8 cellular contexts compared by ENCODE assay signal in the genomic region with DNA sequence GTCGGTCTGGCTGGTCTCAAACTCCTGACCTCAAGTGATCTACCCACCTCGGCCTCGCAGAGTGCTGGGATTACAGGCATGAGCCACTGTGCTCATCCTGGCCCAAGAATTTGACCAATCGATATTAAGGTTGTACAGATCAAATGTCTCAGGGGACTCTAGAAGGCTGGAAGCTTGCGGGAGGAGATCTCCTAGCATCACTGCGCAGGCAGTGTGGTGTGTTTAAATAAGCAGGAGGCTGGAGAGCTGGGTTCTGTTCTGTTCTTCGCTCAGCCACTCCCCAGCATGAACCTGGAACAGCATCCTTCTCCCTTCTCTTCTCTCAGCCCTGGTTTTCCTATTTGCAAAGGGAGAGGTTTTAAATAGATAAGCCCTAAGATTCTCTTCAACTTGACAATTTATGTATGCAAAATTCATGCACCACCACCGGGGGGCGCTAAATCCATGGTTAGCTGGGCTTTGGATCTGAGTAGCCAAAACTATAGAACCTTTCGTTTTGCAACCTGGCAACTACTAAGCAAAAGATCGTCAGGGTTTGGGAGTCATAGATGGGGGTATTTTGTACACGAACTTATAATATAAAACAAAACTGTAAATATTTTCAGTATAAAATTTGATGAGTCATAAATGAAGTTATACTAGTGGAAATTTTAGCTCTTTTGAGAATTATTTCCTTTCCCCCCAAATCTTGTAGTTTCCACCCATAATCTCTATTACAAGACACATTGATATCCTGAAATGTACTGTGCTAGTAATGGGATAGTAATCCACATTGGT.
DNase-seq lines count a peak whose midpoint lies in the region; ATAC-seq and TF ChIP-seq lines count a peak whose summit lies in the region.

No MANE protein-coding gene starts in this region.

- H3K4me3 ChIP-seq in cardiac muscle cell (no peak overlapping the region), prostate gland (no peak overlapping the region), upper lobe of right lung (peak overlapping the region; percentile 3)

- no peaks in the 10 kb centered on the region for H3K36me3 Mint-ChIP-seq in activated naive CD8-positive, alpha-beta T cell treated with anti-CD3 and anti-CD28 coated beads, Interleukin-2, amount 10 ng/mL, durations not matched to agents 7 days and 5 days

- TF ChIP-seq CTCF in 22Rv1 (IDR thresholded peaks at IDR 0.05) (peak; percentile 91), GM13977 (IDR thresholded peaks at IDR 0.05; ENCODE audit: extremely low read depth, insufficient read depth, missing control alignments) (peak; percentile 78), cardiac muscle cell (IDR thresholded peaks at IDR 0.05; ENCODE audit: low read depth, low read length) (peak; percentile 78), prostate gland (IDR thresholded peaks at IDR 0.05) (peak; percentile 52 to 94 (median 84)), upper lobe of right lung (IDR thresholded peaks at IDR 0.05) (peak; percentile 86)

- WGBS in prostate gland = 52% methylated on average over 12 of the region's 12 CpGs

- no peaks in the 10 kb centered on the region for H3K36me3 ChIP-seq in cardiac muscle cell
- H3K36me3 ChIP-seq in prostate gland = no peaks in the 10 kb centered on the region
- no peaks in the 10 kb centered on the region for H3K36me3 ChIP-seq in upper lobe of right lung

- H3K27ac Mint-ChIP-seq in activated naive CD8-positive, alpha-beta T cell treated with anti-CD3 and anti-CD28 coated beads, Interleukin-2, amount 10 ng/mL, durations not matched to agents 7 days and 5 days = no peak overlapping the region

- peaks cover 9% of the 10 kb centered on the region for H3K4me1 Mint-ChIP-seq in activated naive CD8-positive, alpha-beta T cell treated with anti-CD3 and anti-CD28 coated beads, Interleukin-2, amount 10 ng/mL, durations not matched to agents 7 days and 5 days

- peak; percentile 61 for DNase-seq in GM13977 (ENCODE audit: low spot score)
- peak; percentile 84 for DNase-seq in NAMALWA (ENCODE audit: low spot score)
- DNase-seq in SW 1271 (lab: John Stamatoyannopoulos, UW) = peak; percentile 3 to 40
- peak; percentile 87 for DNase-seq in activated naive CD8-positive, alpha-beta T cell treated with anti-CD3 and anti-CD28 coated beads, Interleukin-2, amount 10 ng/mL, durations not matched to agents 7 days and 5 days
- peak; percentile 83 to 87 for DNase-seq in cardiac muscle cell (ENCODE audit: low read depth in 1 of 2, low spot score in 1 of 2)
- DNase-seq in prostate gland (ENCODE audit: low spot score) = peak; percentile 83
- peak; percentile 80 for DNase-seq in upper lobe of right lung

- no peaks in the 10 kb centered on the region for H3K27me3 ChIP-seq in cardiac muscle cell
- no peaks in the 10 kb centered on the region for H3K27me3 ChIP-seq in prostate gland (replicated peaks; ENCODE audit: insufficient read depth)
- no peaks in the 10 kb centered on the region for H3K27me3 ChIP-seq in upper lobe of right lung

- H3K27me3 Mint-ChIP-seq in activated naive CD8-positive, alpha-beta T cell treated with anti-CD3 and anti-CD28 coated beads, Interleukin-2, amount 10 ng/mL, durations not matched to agents 7 days and 5 days = no peaks in the 10 kb centered on the region

- H3K9me3 Mint-ChIP-seq in activated naive CD8-positive, alpha-beta T cell treated with anti-CD3 and anti-CD28 coated beads, Interleukin-2, amount 10 ng/mL, durations not matched to agents 7 days and 5 days = no peaks in the 10 kb centered on the region

- intact Hi-C loops in prostate gland (cut with DNase I) = loop anchor here (5.0 kb wide), 2 partner anchors 149 to 604 kb away; no protein-coding TSS in a partner anchor
- intact Hi-C loops in upper lobe of right lung (cut with DNase I) = loop anchor here (10.0 kb wide), 1 partner anchor 157 kb away; no protein-coding TSS in a partner anchor

- TF ChIP-seq POLR2A in prostate gland (IDR thresholded peaks at IDR 0.05) = no peak

- ATAC-seq in activated naive CD8-positive, alpha-beta T cell treated with anti-CD3 and anti-CD28 coated beads, Interleukin-2, amount 10 ng/mL, durations not matched to agents 7 days and 5 days (ENCODE audit: low read depth) = peak; percentile 60
- ATAC-seq in upper lobe of right lung = peak; percentile 85

- in situ Hi-C loops in GM13977 (cut with MboI; ENCODE audit: low pct_unique_long_range_greater_than_20kb, low sequenced_read_pairs, unreplicated experiment) = loop anchor here (25.0 kb wide), 2 partner anchors 604 to 804 kb away; no protein-coding TSS in a partner anchor

- peak overlapping the region; percentile 13 for H3K4me3 Mint-ChIP-seq in activated naive CD8-positive, alpha-beta T cell treated with anti-CD3 and anti-CD28 coated beads, Interleukin-2, amount 10 ng/mL, durations not matched to agents 7 days and 5 days

- POLR2A ChIA-PET in activated naive CD8-positive, alpha-beta T cell treated with anti-CD3 and anti-CD28 coated beads, Interleukin-2, amount 10 ng/mL, durations not matched to agents 7 days and 5 days (lab: Charles Lee) = interaction anchor here (0.7 kb wide), 1 partner anchor 22 kb away, joined by 3 read pairs; no protein-coding TSS in a partner anchor

- H3K27ac ChIP-seq in 22Rv1 (no peak overlapping the region), cardiac muscle cell (no peak overlapping the region), prostate gland (no peak overlapping the region), upper lobe of right lung (no peak overlapping the region)

- H3K4me1 ChIP-seq in cardiac muscle cell (ENCODE audit: low read depth) = peaks cover 14% of the 10 kb centered on the region
- H3K4me1 ChIP-seq in prostate gland (replicated peaks) = no peaks in the 10 kb centered on the region
- H3K4me1 ChIP-seq in upper lobe of right lung = no peaks in the 10 kb centered on the region

- H3K9me3 ChIP-seq in cardiac muscle cell (ENCODE audit: low read depth) (no peaks in the 10 kb centered on the region), prostate gland (no peaks in the 10 kb centered on the region), upper lobe of right lung (no peaks in the 10 kb centered on the region)

Comparison
In these comparisons a context has a peak if more than half of its experiments do, and no peak if none do; other contexts are left out.
1. DNase-seq: peak in every context shown above with its lines; median percentile 87 in activated naive CD8-positive, alpha-beta T cell treated with anti-CD3 and anti-CD28 coated beads, Interleukin-2, amount 10 ng/mL, durations not matched to agents 7 days and 5 days; 85 in cardiac muscle cell; 84 in NAMALWA; 83 in prostate gland; 80 in upper lobe of right lung; 61 in GM13977; 22 in SW 1271.